Comparison of ENCODE assay signal across 28 cellular contexts in the genomic region with DNA sequence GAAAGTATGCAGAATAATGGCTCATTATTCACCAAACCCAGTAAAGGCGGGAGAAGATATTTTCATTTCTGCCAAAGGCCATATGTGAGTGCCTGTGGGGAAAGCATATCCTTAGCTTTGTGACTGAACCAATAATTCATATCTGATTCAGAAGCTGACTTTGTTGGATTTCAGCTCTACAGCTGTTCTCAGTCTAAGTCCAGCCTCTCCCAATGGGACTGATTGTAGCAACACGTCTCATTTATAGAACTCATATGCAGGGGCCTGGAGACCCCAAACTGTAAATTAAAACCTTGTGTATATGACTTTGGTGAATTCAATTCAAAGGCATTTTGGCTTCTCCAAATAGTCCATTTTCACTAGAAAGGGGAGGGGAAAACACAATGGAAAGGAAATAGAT.
"Had no signal": no experiment of that assay in that cellular context is flagged by ENCODE, and none has a peak within 500 bp of the region (broad histone marks: within the 10 kb centered on the region; RNA-seq: fewer than 3 reads in every experiment).

No MANE protein-coding gene starts in this region.

- H3K36me3 ChIP-seq: left ventricle myocardium inferior, pancreas, prostate gland, spleen, tibial nerve, upper lobe of left lung had no signal

- H3K4me3 Mint-ChIP-seq: immature natural killer cell; mesothelial cell of epicardium; naive thymus-derived CD4-positive, alpha-beta T cell; natural killer cell treated with Interleukin-12 subunit alpha and Interleukin-12 subunit beta and Interleukin-15 and Interleukin-18, amount 100 ng/mL, for 72 hours; neural crest cell; stimulated activated effector memory CD8-positive, alpha-beta T cell treated with anti-CD3 and anti-CD28 coated beads, Interleukin-12 subunit alpha, Interleukin-12 subunit beta, amount 100 ng/mL, for 72 hours; stimulated activated naive CD8-positive, alpha-beta T cell treated with anti-CD3 and anti-CD28 coated beads, Interleukin-15, amount 100 ng/mL, for 72 hours had no signal

- H3K27me3 ChIP-seq: tibial nerve, upper lobe of left lung had no signal

- H3K9me3 ChIP-seq: left ventricle myocardium inferior, pancreas, prostate gland, spleen, tibial nerve, upper lobe of left lung had no signal

- H3K4me1 ChIP-seq: left ventricle myocardium inferior, pancreas, prostate gland, spleen, tibial nerve, upper lobe of left lung had no signal

- DNase-seq: head of caudate nucleus; hypothalamus; immature natural killer cell; kidney; left colon; left ventricle myocardium inferior; mesendoderm; naive thymus-derived CD4-positive, alpha-beta T cell; nucleus accumbens; pancreas; posterior cingulate gyrus; retina; right cardiac atrium; small intestine; spleen; stimulated activated CD4-positive, alpha-beta T cell treated with anti-CD3 and anti-CD28 coated beads, Interleukin-4, amount 100 ng/mL, for 24 hours; stimulated activated naive CD4-positive, alpha-beta T cell treated with Interleukin-2 at 50 U/mL for 16 hours; stimulated activated naive CD8-positive, alpha-beta T cell treated with anti-CD3 and anti-CD28 coated beads, Interleukin-15, amount 100 ng/mL, for 72 hours; substantia nigra; upper lobe of left lung had no signal

- H3K27ac ChIP-seq: left ventricle myocardium inferior, pancreas, prostate gland, spleen, tibial nerve, upper lobe of left lung had no signal

- ATAC-seq: left colon; naive thymus-derived CD4-positive, alpha-beta T cell; natural killer cell treated with Interleukin-12 subunit alpha and Interleukin-12 subunit beta and Interleukin-15 and Interleukin-18, amount 100 ng/mL, for 72 hours; pancreas; right cardiac atrium; sciatic nerve; stimulated activated effector memory CD8-positive, alpha-beta T cell treated with anti-CD3 and anti-CD28 coated beads, Interleukin-12 subunit alpha, Interleukin-12 subunit beta, amount 100 ng/mL, for 72 hours; stimulated activated naive CD8-positive, alpha-beta T cell treated with anti-CD3 and anti-CD28 coated beads, Interleukin-15, amount 100 ng/mL, for 72 hours had no signal

- H3K36me3 Mint-ChIP-seq: mesothelial cell of epicardium; natural killer cell treated with Interleukin-12 subunit alpha and Interleukin-12 subunit beta and Interleukin-15 and Interleukin-18, amount 100 ng/mL, for 72 hours; stimulated activated effector memory CD8-positive, alpha-beta T cell treated with anti-CD3 and anti-CD28 coated beads, Interleukin-12 subunit alpha, Interleukin-12 subunit beta, amount 100 ng/mL, for 72 hours had no signal

- H3K9me3 Mint-ChIP-seq: immature natural killer cell; mesothelial cell of epicardium; natural killer cell treated with Interleukin-12 subunit alpha and Interleukin-12 subunit beta and Interleukin-15 and Interleukin-18, amount 100 ng/mL, for 72 hours; stimulated activated effector memory CD8-positive, alpha-beta T cell treated with anti-CD3 and anti-CD28 coated beads, Interleukin-12 subunit alpha, Interleukin-12 subunit beta, amount 100 ng/mL, for 72 hours; stimulated activated naive CD8-positive, alpha-beta T cell treated with anti-CD3 and anti-CD28 coated beads, Interleukin-15, amount 100 ng/mL, for 72 hours had no signal

- H3K4me1 Mint-ChIP-seq: immature natural killer cell; naive thymus-derived CD4-positive, alpha-beta T cell; stimulated activated effector memory CD8-positive, alpha-beta T cell treated with anti-CD3 and anti-CD28 coated beads, Interleukin-12 subunit alpha, Interleukin-12 subunit beta, amount 100 ng/mL, for 72 hours; stimulated activated naive CD8-positive, alpha-beta T cell treated with anti-CD3 and anti-CD28 coated beads, Interleukin-15, amount 100 ng/mL, for 72 hours had no signal

- H3K4me3 ChIP-seq: left ventricle myocardium inferior, lung, pancreas, prostate gland, spleen, tibial nerve, upper lobe of left lung had no signal

- H3K27ac Mint-ChIP-seq: immature natural killer cell; mesothelial cell of epicardium; naive thymus-derived CD4-positive, alpha-beta T cell; natural killer cell treated with Interleukin-12 subunit alpha and Interleukin-12 subunit beta and Interleukin-15 and Interleukin-18, amount 100 ng/mL, for 72 hours; stimulated activated effector memory CD8-positive, alpha-beta T cell treated with anti-CD3 and anti-CD28 coated beads, Interleukin-12 subunit alpha, Interleukin-12 subunit beta, amount 100 ng/mL, for 72 hours had no signal
